In the genomic region with DNA sequence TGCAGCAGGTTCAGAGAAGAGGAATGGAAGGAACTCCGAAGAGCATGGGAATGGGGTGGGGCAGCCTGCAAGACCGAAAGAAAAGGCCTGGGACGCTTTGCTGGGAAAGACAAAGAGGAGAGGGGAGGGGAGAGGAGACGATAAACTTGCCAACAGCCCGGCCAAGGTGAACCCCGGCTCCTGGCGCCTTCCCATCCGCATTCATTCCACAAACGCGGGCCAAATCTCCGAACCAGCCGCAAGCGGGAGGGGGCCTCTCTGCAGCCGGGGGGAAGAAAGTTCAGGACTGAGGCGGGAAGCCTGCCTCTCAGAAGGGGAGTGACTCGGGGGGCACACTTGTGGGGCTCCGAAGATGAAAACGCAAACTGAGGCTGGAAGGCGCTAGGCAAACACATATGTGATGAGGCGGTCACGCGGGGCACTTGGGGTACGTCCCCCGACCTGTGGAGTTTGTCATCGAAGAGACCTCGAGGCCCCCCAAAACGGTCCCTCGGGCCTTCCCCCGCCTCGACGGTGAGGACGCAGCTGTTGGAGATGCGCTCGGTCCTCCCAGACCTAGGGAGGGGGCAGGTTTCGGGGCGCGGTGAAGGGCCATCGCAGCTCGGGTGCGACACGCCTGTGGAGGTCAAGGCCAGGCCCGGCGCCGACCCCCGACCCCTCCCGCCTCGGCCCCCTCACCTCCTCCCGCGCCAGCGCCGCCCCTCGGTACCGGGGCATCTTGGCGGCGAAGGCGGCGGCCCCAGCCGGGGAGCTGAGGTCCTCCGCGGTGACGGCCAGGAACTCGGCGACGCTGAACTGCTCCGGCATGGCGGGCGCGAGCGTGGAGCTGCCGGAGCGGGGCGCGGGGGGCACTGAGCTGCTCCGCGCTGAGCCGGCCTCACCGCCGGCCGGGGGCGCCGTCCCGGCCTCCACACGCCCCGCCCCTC, we compare ENCODE assay signal across 8 cellular contexts. TPM values are rescaled to one million over a fixed set of nuclear protein-coding genes. Genes with fewer than 3 reads are reported as not detected.
DNase-seq lines count a peak whose midpoint lies in the region; ATAC-seq and TF ChIP-seq lines count a peak whose summit lies in the region.

Gene ASAP3, minus strand, starts transcription at position 853 of the 926 bp plus-strand sequence. Its CDS starts 46 bp downstream, at position 807.

- H3K36me3 Mint-ChIP-seq in activated naive CD8-positive, alpha-beta T cell treated with anti-CD3 and anti-CD28 coated beads, Interleukin-2, amount 50 U/mL, for 24 hours (ENCODE audit: low read depth) = no peaks in the 10 kb centered on the region
- no peaks in the 10 kb centered on the region for H3K36me3 Mint-ChIP-seq in progenitor cell of endocrine pancreas (ENCODE audit: insufficient read depth)

- H3K4me3 ChIP-seq in GM08714 (ENCODE audit: low read length) (peak within 1 kb of the TSS; percentile 49; the same call in 1 of the 2 replicates), left ventricle myocardium inferior (peak within 1 kb of the TSS; percentile 99)

- TF ChIP-seq CTCF in left ventricle myocardium inferior (IDR thresholded peaks at IDR 0.05; ENCODE audit: borderline replicate concordance) (peak; percentile 40), progenitor cell of endocrine pancreas (IDR thresholded peaks at IDR 0.05; ENCODE audit: unreplicated experiment) (peak; percentile 38)

- peak within 1 kb of the TSS; percentile 39 for H3K27ac Mint-ChIP-seq in activated naive CD8-positive, alpha-beta T cell treated with anti-CD3 and anti-CD28 coated beads, Interleukin-2, amount 50 U/mL, for 24 hours
- H3K27ac Mint-ChIP-seq in progenitor cell of endocrine pancreas = peak within 1 kb of the TSS; percentile 93

- peak; percentile 59 for ATAC-seq in activated naive CD8-positive, alpha-beta T cell treated with anti-CD3 and anti-CD28 coated beads, Interleukin-2, amount 50 U/mL, for 24 hours
- ATAC-seq in HG03097 (IDR thresholded peaks at IDR 0.05; ENCODE audit: low FRiP score, unreplicated experiment) = no peak

- H3K4me1 ChIP-seq in left ventricle myocardium inferior = peaks cover 59% of the 10 kb centered on the region

- no peaks in the 10 kb centered on the region for H3K9me3 ChIP-seq in left ventricle myocardium inferior (replicated peaks)

- H3K9me3 Mint-ChIP-seq in activated naive CD8-positive, alpha-beta T cell treated with anti-CD3 and anti-CD28 coated beads, Interleukin-2, amount 50 U/mL, for 24 hours = no peaks in the 10 kb centered on the region
- no peaks in the 10 kb centered on the region for H3K9me3 Mint-ChIP-seq in progenitor cell of endocrine pancreas (ENCODE audit: low read depth)

- intact Hi-C loops in left ventricle myocardium inferior (cut with micrococcal nuclease) = no loop called here

- peaks cover 13% of the 10 kb centered on the region for H3K4me1 Mint-ChIP-seq in activated naive CD8-positive, alpha-beta T cell treated with anti-CD3 and anti-CD28 coated beads, Interleukin-2, amount 50 U/mL, for 24 hours
- peaks cover 27% of the 10 kb centered on the region for H3K4me1 Mint-ChIP-seq in progenitor cell of endocrine pancreas (ENCODE audit: low read depth)

- H3K4me3 Mint-ChIP-seq in activated naive CD8-positive, alpha-beta T cell treated with anti-CD3 and anti-CD28 coated beads, Interleukin-2, amount 50 U/mL, for 24 hours = peak within 1 kb of the TSS; percentile 79
- H3K4me3 Mint-ChIP-seq in progenitor cell of endocrine pancreas (ENCODE audit: low read depth) = peak within 1 kb of the TSS; percentile 93

- peak within 1 kb of the TSS; percentile 97 for H3K27ac ChIP-seq in left ventricle myocardium inferior (replicated peaks)

- H3K27me3 ChIP-seq in left ventricle myocardium inferior (ENCODE audit: low read depth) = no peaks in the 10 kb centered on the region

- DNase-seq in LHCN-M2 (ENCODE audit: low read depth) (no peak), left ventricle myocardium inferior (peak; percentile 60), progenitor cell of endocrine pancreas (ENCODE audit: low spot score, unreplicated experiment) (peak; percentile 40), NCI-H1694 treated with DMSO at 0.1 percent for 48 hours (lab: John Stamatoyannopoulos, UW) (no peak)
- DNase-seq in activated naive CD8-positive, alpha-beta T cell treated with anti-CD3 and anti-CD28 coated beads, Interleukin-2, amount 50 U/mL, for 24 hours = peak; percentile 3
- no peak for DNase-seq in activated effector memory CD4-positive, alpha-beta T cell treated with Interleukin-2 at 50 U/mL for 16 hours

- peaks cover 29% of the 10 kb centered on the region for H3K27me3 Mint-ChIP-seq in activated naive CD8-positive, alpha-beta T cell treated with anti-CD3 and anti-CD28 coated beads, Interleukin-2, amount 50 U/mL, for 24 hours
- peaks cover 24% of the 10 kb centered on the region for H3K27me3 Mint-ChIP-seq in progenitor cell of endocrine pancreas

- H3K36me3 ChIP-seq in left ventricle myocardium inferior = no peaks in the 10 kb centered on the region

RNA-seq across cellular contexts. Expression of gene ASAP3, which starts in this region (rescaled TPM):
- total RNA-seq in LHCN-M2 (2014; rRNA removed) (21.9 and 27.8 TPM in 2 replicates), left ventricle myocardium inferior (44.4 TPM), progenitor cell of endocrine pancreas (63.4 and 67.8 TPM in 2 replicates)
- polyA plus RNA-seq in LHCN-M2 (2012) = 8.3 TPM

Comparison
In these comparisons a context has a peak if more than half of its experiments do, and no peak if none do; other contexts are left out.
1. DNase-seq: peak in activated naive CD8-positive, alpha-beta T cell treated with anti-CD3 and anti-CD28 coated beads, Interleukin-2, amount 50 U/mL, for 24 hours (single experiment), left ventricle myocardium inferior (single experiment) and progenitor cell of endocrine pancreas (single experiment); none in LHCN-M2 (single experiment), NCI-H1694 treated with DMSO at 0.1 percent for 48 hours (single experiment) and activated effector memory CD4-positive, alpha-beta T cell treated with Interleukin-2 at 50 U/mL for 16 hours (single experiment).